ENCODE assay signal across 12 cellular contexts in genomic region chr1:186849824-186850223, GRCh38. TPM values are rescaled to one million over a fixed set of nuclear protein-coding genes. Genes with fewer than 3 reads are reported as not detected.
DNase-seq lines count a peak whose midpoint lies in the region; ATAC-seq and TF ChIP-seq lines count a peak whose summit lies in the region.
"Had no signal": no experiment of that assay in that cellular context is flagged by ENCODE, and none has a peak within 500 bp of the region (broad histone marks: within the 10 kb centered on the region; RNA-seq: fewer than 3 reads in every experiment).

No MANE protein-coding gene starts in this region.

- DNase-seq in fibroblast of mammary gland (ENCODE audit: low read depth) (peak; percentile 22), NCI-H2029 treated with DMSO at 0.1 percent for 48 hours (lab: John Stamatoyannopoulos, UW) (no peak), HT-29 (ENCODE audit: low spot score) (no peak), NCI-H2029 (lab: John Stamatoyannopoulos, UW) (no peak), NAMALWA (ENCODE audit: low spot score) (no peak)
- DNase-seq: activated CD4-positive, alpha-beta memory T cell treated with anti-CD3 and anti-CD28 coated beads for 36 hours; amniotic stem cell; stimulated activated CD4-positive, alpha-beta T cell treated with anti-CD3 and anti-CD28 coated beads, Interleukin-4, amount 100 ng/mL, for 4 hours; tibial artery had no signal

- ATAC-seq in GM18858 (IDR thresholded peaks at IDR 0.05; ENCODE audit: unreplicated experiment) (peak; percentile 26), GM21576 (IDR thresholded peaks at IDR 0.05; ENCODE audit: unreplicated experiment) (peak; percentile 47), HG03378 (IDR thresholded peaks at IDR 0.05; ENCODE audit: unreplicated experiment) (peak; percentile 42)

- TF ChIP-seq CTCF in fibroblast of mammary gland (conservative IDR thresholded peaks at IDR 0.05; ENCODE audit: control insufficient read depth, insufficient read depth, low read depth, low read length): no peak

- no peak overlapping the region for H3K4me3 ChIP-seq in fibroblast of mammary gland (ENCODE audit: control insufficient read depth, low read depth, low read length)
- H3K4me3 ChIP-seq: tibial artery had no signal

RNA-seq across cellular contexts. Expression of gene PLA2G4A, which starts 21.1 kb away (rescaled TPM):
- 10.6 and 14.3 TPM in 2 replicates for total RNA-seq in HT-29 (2014; rRNA removed; shearing (Covaris generic))
